In genomic region chr11:30333405-30333804, GRCh38 we compare ENCODE assay signal across 8 cellular contexts. TPM values are rescaled to one million over a fixed set of nuclear protein-coding genes. Genes with fewer than 3 reads are reported as not detected.
DNase-seq lines count a peak whose midpoint lies in the region; ATAC-seq and TF ChIP-seq lines count a peak whose summit lies in the region.

No MANE protein-coding gene starts in this region.

- in situ Hi-C loops in astrocyte of the spinal cord (cut with HindIII; ENCODE audit: low sequenced_read_pairs) = no loop called here

- no peaks in the 10 kb centered on the region for H3K9me3 Mint-ChIP-seq in activated T-cell treated with anti-CD3 and anti-CD28 coated beads, Interleukin-2, amount 50 U/mL, for 72 hours

- no peak overlapping the region for H2AFZ ChIP-seq in neural cell (ENCODE audit: low read depth, low read length)

- peak overlapping the region; percentile 64 for H3K27ac Mint-ChIP-seq in activated T-cell treated with anti-CD3 and anti-CD28 coated beads, Interleukin-2, amount 50 U/mL, for 72 hours

- no peaks in the 10 kb centered on the region for H3F3A ChIP-seq in neural cell (ENCODE audit: insufficient read depth, low read length, poor library complexity, severe bottlenecking)

- no peak overlapping the region for H3K4me3 Mint-ChIP-seq in activated T-cell treated with anti-CD3 and anti-CD28 coated beads, Interleukin-2, amount 50 U/mL, for 72 hours

- H3K9ac ChIP-seq in neural cell (ENCODE audit: low read length) = no peak overlapping the region

- no peak overlapping the region for H3K4me2 ChIP-seq in neural cell (ENCODE audit: low read length)

- peaks cover 5 to 42% of the 10 kb centered on the region in 2 donors for H3K36me3 Mint-ChIP-seq in activated T-cell treated with anti-CD3 and anti-CD28 coated beads, Interleukin-2, amount 50 U/mL, for 72 hours (ENCODE audit: insufficient read depth in 2 of 2)

- no peak for TF ChIP-seq EP300 in neural cell (conservative IDR thresholded peaks at IDR 0.05; ENCODE audit: poor library complexity, severe bottlenecking)

- ATAC-seq in activated T-cell treated with anti-CD3 and anti-CD28 coated beads, Interleukin-2, amount 50 U/mL, for 72 hours (replicated peaks in 1 of 2) = no peak
- ATAC-seq in HG03280 (IDR thresholded peaks at IDR 0.05; ENCODE audit: unreplicated experiment) (peak; percentile 67), HG03175 (IDR thresholded peaks at IDR 0.05; ENCODE audit: unreplicated experiment) (no peak)

- peaks cover 20% of the 10 kb centered on the region for H3K79me2 ChIP-seq in neural cell (replicated peaks; ENCODE audit: insufficient read depth, low read length)

- no peaks in the 10 kb centered on the region for H3K9me3 ChIP-seq in neural cell (ENCODE audit: low read length)

- no peak overlapping the region for H3K27ac ChIP-seq in neural cell (ENCODE audit: low read length)

- no peak for DNase-seq in activated T-cell treated with anti-CD3 and anti-CD28 coated beads, Interleukin-2, amount 50 U/mL, for 72 hours
- DNase-seq in activated T-cell treated with anti-CD3 and anti-CD28 coated beads for 4 hours = no peak
- DNase-seq in astrocyte of the spinal cord (ENCODE audit: low read depth, low spot score) = no peak
- DNase-seq in RPMI8226 = no peak
- DNase-seq in T-helper 1 cell = no peak

- no peaks in the 10 kb centered on the region for H3K9me2 ChIP-seq in neural cell (ENCODE audit: insufficient read depth, low read length)

- H3K4me3 ChIP-seq in astrocyte of the spinal cord (ENCODE audit: low read depth, low read length) = no peak overlapping the region
- H3K4me3 ChIP-seq in neural cell (ENCODE audit: low read length) = no peak overlapping the region

- TF ChIP-seq CTCF in astrocyte of the spinal cord (IDR thresholded peaks at IDR 0.05; ENCODE audit: low read depth, low read length) (peak; percentile 62), neural cell (IDR thresholded peaks at IDR 0.05; ENCODE audit: poor library complexity, severe bottlenecking) (peak; percentile 66)

- H4K20me1 ChIP-seq in neural cell (ENCODE audit: insufficient read depth) = no peaks in the 10 kb centered on the region

- peak; percentile 72 for TF ChIP-seq RAD21 in neural cell (conservative IDR thresholded peaks at IDR 0.05)

- no peaks in the 10 kb centered on the region for H3K27me3 ChIP-seq in neural cell (ENCODE audit: insufficient read depth, low read depth, low read length)

- H3K27me3 Mint-ChIP-seq in activated T-cell treated with anti-CD3 and anti-CD28 coated beads, Interleukin-2, amount 50 U/mL, for 72 hours (ENCODE audit: low read depth) = no peaks in the 10 kb centered on the region

- H3K36me3 ChIP-seq in neural cell (ENCODE audit: insufficient read depth, low read length) = peaks cover 3% of the 10 kb centered on the region

- H3K4me1 Mint-ChIP-seq in activated T-cell treated with anti-CD3 and anti-CD28 coated beads, Interleukin-2, amount 50 U/mL, for 72 hours (ENCODE audit: low read depth) = peaks cover 29% of the 10 kb centered on the region

TF ChIP-seq in neural cell, 6 proteins besides CTCF, POLR2A, EP300 and RAD21:
- TF ChIP-seq, protein P1, sequence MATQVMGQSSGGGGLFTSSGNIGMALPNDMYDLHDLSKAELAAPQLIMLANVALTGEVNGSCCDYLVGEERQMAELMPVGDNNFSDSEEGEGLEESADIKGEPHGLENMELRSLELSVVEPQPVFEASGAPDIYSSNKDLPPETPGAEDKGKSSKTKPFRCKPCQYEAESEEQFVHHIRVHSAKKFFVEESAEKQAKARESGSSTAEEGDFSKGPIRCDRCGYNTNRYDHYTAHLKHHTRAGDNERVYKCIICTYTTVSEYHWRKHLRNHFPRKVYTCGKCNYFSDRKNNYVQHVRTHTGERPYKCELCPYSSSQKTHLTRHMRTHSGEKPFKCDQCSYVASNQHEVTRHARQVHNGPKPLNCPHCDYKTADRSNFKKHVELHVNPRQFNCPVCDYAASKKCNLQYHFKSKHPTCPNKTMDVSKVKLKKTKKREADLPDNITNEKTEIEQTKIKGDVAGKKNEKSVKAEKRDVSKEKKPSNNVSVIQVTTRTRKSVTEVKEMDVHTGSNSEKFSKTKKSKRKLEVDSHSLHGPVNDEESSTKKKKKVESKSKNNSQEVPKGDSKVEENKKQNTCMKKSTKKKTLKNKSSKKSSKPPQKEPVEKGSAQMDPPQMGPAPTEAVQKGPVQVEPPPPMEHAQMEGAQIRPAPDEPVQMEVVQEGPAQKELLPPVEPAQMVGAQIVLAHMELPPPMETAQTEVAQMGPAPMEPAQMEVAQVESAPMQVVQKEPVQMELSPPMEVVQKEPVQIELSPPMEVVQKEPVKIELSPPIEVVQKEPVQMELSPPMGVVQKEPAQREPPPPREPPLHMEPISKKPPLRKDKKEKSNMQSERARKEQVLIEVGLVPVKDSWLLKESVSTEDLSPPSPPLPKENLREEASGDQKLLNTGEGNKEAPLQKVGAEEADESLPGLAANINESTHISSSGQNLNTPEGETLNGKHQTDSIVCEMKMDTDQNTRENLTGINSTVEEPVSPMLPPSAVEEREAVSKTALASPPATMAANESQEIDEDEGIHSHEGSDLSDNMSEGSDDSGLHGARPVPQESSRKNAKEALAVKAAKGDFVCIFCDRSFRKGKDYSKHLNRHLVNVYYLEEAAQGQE (IDR thresholded peaks at IDR 0.05; ENCODE audit: borderline replicate concordance) = no peak
- TF ChIP-seq POLR2AphosphoS5 (IDR thresholded peaks at IDR 0.05) (no peak), SMC3 (conservative IDR thresholded peaks at IDR 0.05; ENCODE audit: poor library complexity) (peak; percentile 70), EZH2 (IDR thresholded peaks at IDR 0.05; ENCODE audit: borderline replicate concordance, insufficient read depth, low read length, poor library complexity, severe bottlenecking) (no peak), TAF1 (IDR thresholded peaks at IDR 0.05; ENCODE audit: low read depth) (no peak)

RNA-seq across cellular contexts. Expression of gene ARL14EP, which starts 10.5 kb away (rescaled TPM):
- total RNA-seq in activated T-cell treated with anti-CD3 and anti-CD28 coated beads, Interleukin-2, amount 50 U/mL, for 72 hours = 10 to 100 TPM; 31.4 to 40.8 TPM
- 44.5 and 49.5 TPM in 2 replicates for polyA plus RNA-seq in neural cell
- 67.2 and 70.7 TPM in 2 replicates for polyA minus RNA-seq in neural cell
